15 cellular contexts compared by ENCODE assay signal in genomic region chr17:6603746-6604325, GRCh38. TPM values are rescaled to one million over a fixed set of nuclear protein-coding genes. Genes with fewer than 3 reads are reported as not detected.
A peak's percentile ranks its signal among the peaks of the same experiment; 100 is the strongest.
DNase-seq lines count a peak whose midpoint lies in the region; ATAC-seq and TF ChIP-seq lines count a peak whose summit lies in the region.
"Had no signal": no experiment of that assay in that cellular context is flagged by ENCODE, and none has a peak within 500 bp of the region (broad histone marks: within the 10 kb centered on the region; RNA-seq: fewer than 3 reads in every experiment).

No MANE protein-coding gene starts in this region.

- intact Hi-C loops in ovary (cut with DNase I): no loop called here
- intact Hi-C loops in left colon (cut with DNase I, micrococcal nuclease): no loop called here

- peak overlapping the region in 1 of 2 donors; percentile 1 for H3K27ac ChIP-seq in ovary
- H3K27ac ChIP-seq: skin epidermis had no signal

- POLR2A ChIA-PET in naive thymus-derived CD8-positive, alpha-beta T cell (lab: Charles Lee): no interaction called here

- H3K4me3 ChIP-seq in fibroblast of pulmonary artery (replicated peaks; ENCODE audit: low read depth, low read length) (no peak overlapping the region), ovary (no peak overlapping the region)
- H3K4me3 ChIP-seq: skin epidermis had no signal

- H3K27ac Mint-ChIP-seq in HFFc6: peak overlapping the region; percentile 22; the same call in 1 of the 2 replicates
- peak overlapping the region in 2 of 10 donors; percentile 24 to 27 for H3K27ac Mint-ChIP-seq in naive thymus-derived CD8-positive, alpha-beta T cell
- H3K27ac Mint-ChIP-seq: activated T-helper 17 cell treated with anti-CD3 and anti-CD28 coated beads, Interleukin-2, amount 50 U/mL, for 72 hours had no signal

- peaks cover 42% of the 10 kb centered on the region for H3K36me3 Mint-ChIP-seq in HFFc6 (ENCODE audit: low read depth)
- H3K36me3 Mint-ChIP-seq in naive thymus-derived CD8-positive, alpha-beta T cell: peaks cover 0 to 90% (median 37%) of the 10 kb centered on the region in 3 donors

- TF ChIP-seq EP300 in ovary (IDR thresholded peaks at IDR 0.05): no peak

- H3K4me3 Mint-ChIP-seq in HFFc6: no peak overlapping the region
- H3K4me3 Mint-ChIP-seq in naive thymus-derived CD8-positive, alpha-beta T cell: no peak overlapping the region
- H3K4me3 Mint-ChIP-seq: activated T-helper 17 cell treated with anti-CD3 and anti-CD28 coated beads, Interleukin-2, amount 50 U/mL, for 72 hours had no signal

- 14 to 28% (median 21%) methylated on average over 3 of the region's 3 CpGs for WGBS in ovary, 3 donors

- no peak for TF ChIP-seq POLR2A in ovary (IDR thresholded peaks at IDR 0.05)

- H3K27me3 Mint-ChIP-seq in HFFc6 (ENCODE audit: insufficient read depth): no peaks in the 10 kb centered on the region
- H3K27me3 Mint-ChIP-seq in naive thymus-derived CD8-positive, alpha-beta T cell: no peaks in the 10 kb centered on the region
- H3K27me3 Mint-ChIP-seq: activated T-helper 17 cell treated with anti-CD3 and anti-CD28 coated beads, Interleukin-2, amount 50 U/mL, for 72 hours had no signal

- no peaks in the 10 kb centered on the region for H3K27me3 ChIP-seq in ovary

- H3K4me1 ChIP-seq in ovary (ENCODE audit: insufficient read depth): peaks cover 3% of the 10 kb centered on the region

- DNase-seq in HFFc6 (no peak), NCI-H446 treated with DMSO at 0.1 percent for 48 hours (lab: John Stamatoyannopoulos, UW) (peak; percentile 14), fibroblast of pulmonary artery (ENCODE audit: low read depth) (peak; percentile 22), ovary (peak; percentile 58 to 77 (median 64)), NCI-H524 (lab: John Stamatoyannopoulos, UW) (no peak), left colon (no peak)
- no peak for DNase-seq in naive thymus-derived CD8-positive, alpha-beta T cell
- DNase-seq: DMS153; Karpas-422; left cardiac atrium; NCI-H226; Right ventricle myocardium superior; stimulated activated CD4-positive, alpha-beta T cell treated with anti-CD3 and anti-CD28 coated beads, Interleukin-4, amount 100 ng/mL, for 24 hours had no signal

- no peaks in the 10 kb centered on the region for H3K36me3 ChIP-seq in ovary

- H3K9me3 ChIP-seq in ovary: no peaks in the 10 kb centered on the region

- no peaks in the 10 kb centered on the region for H3K9me3 Mint-ChIP-seq in HFFc6
- no peaks in the 10 kb centered on the region for H3K9me3 Mint-ChIP-seq in naive thymus-derived CD8-positive, alpha-beta T cell
- H3K9me3 Mint-ChIP-seq: activated T-helper 17 cell treated with anti-CD3 and anti-CD28 coated beads, Interleukin-2, amount 50 U/mL, for 72 hours had no signal

- TF ChIP-seq CTCF in HFFc6 (IDR thresholded peaks at IDR 0.05) (no peak), fibroblast of pulmonary artery (IDR thresholded peaks at IDR 0.05; ENCODE audit: low read length, missing control alignments) (no peak), ovary (IDR thresholded peaks at IDR 0.05) (peak in 1 of 3 donors; percentile 8)

- peaks cover 34% of the 10 kb centered on the region for H3K4me1 Mint-ChIP-seq in HFFc6 (ENCODE audit: low read depth)
- H3K4me1 Mint-ChIP-seq in naive thymus-derived CD8-positive, alpha-beta T cell: peaks cover 0 to 4% (median under 1%) of the 10 kb centered on the region in 4 donors
- H3K4me1 Mint-ChIP-seq: activated T-helper 17 cell treated with anti-CD3 and anti-CD28 coated beads, Interleukin-2, amount 50 U/mL, for 72 hours had no signal

- no peak for ATAC-seq in naive thymus-derived CD8-positive, alpha-beta T cell
- ATAC-seq in left colon: no peak
- ATAC-seq: activated T-helper 17 cell treated with anti-CD3 and anti-CD28 coated beads, Interleukin-2, amount 50 U/mL, for 72 hours; left cardiac atrium had no signal

RNA-seq across cellular contexts. Expression of gene KIAA0753, which starts 36.7 kb away (rescaled TPM):
- total RNA-seq in HFFc6 (2021; fragmentation: NEBNext Ultra II Directional; extraction: Animal tissue kit (Norgen Biotek cat#: 25700)): 10 to 100 TPM; 15.1 to 17.8 (median 16.4) TPM
- total RNA-seq in ovary (10 to 100 TPM; 14.4 to 32.3 (median 20.3) TPM), left colon (10 to 100 TPM; 14.1 to 15.8 TPM)
- 10 to 100 TPM; 12.1 to 15.4 TPM for polyA plus RNA-seq in ovary
- 10 to 100 TPM; 17.5 to 24.8 TPM for total RNA-seq in naive thymus-derived CD8-positive, alpha-beta T cell
- polyA plus RNA-seq in naive thymus-derived CD8-positive, alpha-beta T cell: 1 to 10 TPM; 1.2 to 2.3 (median 2.2) TPM

RNA-seq across cellular contexts. Expression of gene TXNDC17, which starts 37.0 kb away (rescaled TPM):
- total RNA-seq in HFFc6 (2021; fragmentation: NEBNext Ultra II Directional; extraction: Animal tissue kit (Norgen Biotek cat#: 25700)): 100 to 1,000 TPM; 115 to 154 (median 139) TPM
- 100 to 1,000 TPM in 2 of 7 donors, 10 to 100 TPM in 5; 19.0 to 104 (median 36.1) TPM for total RNA-seq in ovary
- polyA plus RNA-seq in ovary: 10 to 100 TPM; 44.9 to 61.9 TPM
- 10 to 100 TPM; 17.2 to 20.9 TPM for total RNA-seq in naive thymus-derived CD8-positive, alpha-beta T cell
- 10 to 100 TPM; 48.7 to 73.5 (median 60.3) TPM for polyA plus RNA-seq in naive thymus-derived CD8-positive, alpha-beta T cell
- total RNA-seq in left colon: 100 to 1,000 TPM; 135 to 151 TPM

RNA-seq across cellular contexts. Expression of gene PITPNM3, which starts 47.5 kb away (rescaled TPM):
- 1 to 10 TPM in 4 of 6 experiments, under 1 TPM in 2; 0.94 to 1.1 (median 1.0) TPM for total RNA-seq in HFFc6 (2021; fragmentation: NEBNext Ultra II Directional; extraction: Animal tissue kit (Norgen Biotek cat#: 25700))
- total RNA-seq in ovary: 10 to 100 TPM; 10.0 to 68.7 (median 30.3) TPM
- polyA plus RNA-seq in ovary: 10 to 100 TPM; 10.3 to 12.8 TPM
- under 1 TPM; 0.44 to 0.74 TPM for total RNA-seq in naive thymus-derived CD8-positive, alpha-beta T cell
- polyA plus RNA-seq in naive thymus-derived CD8-positive, alpha-beta T cell: not detected
- 10 to 100 TPM; 13.7 to 19.0 TPM for total RNA-seq in left colon

RNA-seq across cellular contexts. Expression of gene MED31, which starts 47.6 kb away (rescaled TPM):
- 10 to 100 TPM; 19.5 to 23.9 (median 20.0) TPM for total RNA-seq in HFFc6 (2021; fragmentation: NEBNext Ultra II Directional; extraction: Animal tissue kit (Norgen Biotek cat#: 25700))
- total RNA-seq in ovary (10 to 100 TPM; 15.0 to 21.9 (median 19.0) TPM), left colon (10 to 100 TPM in 1 of 2 donors, 1 to 10 TPM in 1; 9.2 to 11.3 TPM)
- polyA plus RNA-seq in ovary: 10 to 100 TPM; 15.2 to 17.1 TPM
- 10 to 100 TPM; 23.1 to 27.3 TPM for total RNA-seq in naive thymus-derived CD8-positive, alpha-beta T cell
- 10 to 100 TPM; 25.2 to 30.7 (median 28.6) TPM for polyA plus RNA-seq in naive thymus-derived CD8-positive, alpha-beta T cell

RNA-seq across cellular contexts. Expression of gene C17orf100, which starts 47.7 kb away (rescaled TPM):
- 1 to 10 TPM; 1.0 to 1.7 (median 1.3) TPM for total RNA-seq in HFFc6 (2021; fragmentation: NEBNext Ultra II Directional; extraction: Animal tissue kit (Norgen Biotek cat#: 25700))
- 1 to 10 TPM in 6 of 7 donors, under 1 TPM in 1; 0.81 to 2.1 (median 1.6) TPM for total RNA-seq in ovary
- polyA plus RNA-seq in ovary: 1 to 10 TPM; 1.2 to 2.0 TPM
- 1 to 10 TPM; 3.4 to 4.2 TPM for total RNA-seq in naive thymus-derived CD8-positive, alpha-beta T cell
- 1 to 10 TPM; 2.2 to 6.4 (median 5.8) TPM for polyA plus RNA-seq in naive thymus-derived CD8-positive, alpha-beta T cell
- total RNA-seq in left colon: 1 to 10 TPM; 2.0 to 3.2 TPM

Comparison
In these comparisons a context has a peak if more than half of its experiments do, and no peak if none do; other contexts are left out.
1. DNase-seq: peak in NCI-H446 treated with DMSO at 0.1 percent for 48 hours (single experiment), fibroblast of pulmonary artery (single experiment) and ovary (5 of 5); none in HFFc6 (single experiment), NCI-H524 (0 of 2), naive thymus-derived CD8-positive, alpha-beta T cell (0 of 10) and left colon (0 of 2).
2. RNA of gene PITPNM3, which starts 47.5 kb away (total RNA-seq): 10.0 to 68.7 TPM in ovary and 13.7 to 19.0 TPM in left colon; 0.94 to 1.1 TPM in HFFc6 and 0.44 to 0.74 TPM in naive thymus-derived CD8-positive, alpha-beta T cell; every median in the first group is over 4 times any median in the second.